In the genomic region with DNA sequence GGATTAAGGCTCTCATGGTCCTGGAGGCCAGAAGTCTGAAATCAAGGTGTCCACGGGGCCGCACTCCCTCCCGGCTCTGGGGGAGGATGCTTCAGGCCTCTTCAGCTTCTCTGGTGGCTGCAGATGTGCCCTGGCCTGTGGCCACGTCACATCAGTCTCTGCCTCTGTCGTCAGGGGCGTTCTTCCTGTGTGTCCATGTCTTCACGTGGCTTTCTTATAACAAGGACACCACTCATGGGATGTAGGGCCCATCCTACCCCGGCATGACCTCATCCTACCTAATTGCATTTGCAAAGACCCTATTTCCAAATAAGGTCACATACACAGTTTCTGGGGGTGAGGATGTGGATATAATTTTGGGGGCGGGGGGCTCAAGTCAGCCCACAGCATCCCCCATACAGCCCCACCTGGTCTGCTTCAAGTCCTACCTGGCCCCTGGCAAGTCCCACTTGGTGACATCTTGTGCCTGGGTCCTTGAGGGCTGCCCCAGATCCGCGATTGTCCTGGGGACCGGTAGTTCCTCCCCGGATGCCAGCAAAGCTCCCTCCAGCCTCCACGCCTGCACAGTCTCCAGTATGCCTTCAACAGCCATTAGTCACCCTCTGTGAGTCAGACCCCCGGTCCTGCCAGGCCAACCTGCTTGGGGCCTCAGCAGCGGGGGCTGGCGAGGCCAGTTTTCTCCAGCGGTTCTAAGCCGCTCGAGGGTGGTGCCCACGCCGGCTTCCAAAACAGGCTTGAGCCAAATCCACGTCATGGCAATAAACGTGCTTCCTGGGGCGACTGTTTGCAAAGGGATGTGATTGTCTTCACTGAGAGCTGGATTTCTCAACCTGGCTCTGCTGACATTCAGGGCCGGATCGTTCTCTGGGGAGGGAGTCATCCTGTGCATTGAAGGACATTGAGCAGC, we compare ENCODE assay signal across 8 cellular contexts. TPM values are rescaled to one million over a fixed set of nuclear protein-coding genes. Genes with fewer than 3 reads are reported as not detected.
DNase-seq lines count a peak whose midpoint lies in the region; ATAC-seq, FAIRE-seq and TF ChIP-seq lines count a peak whose summit lies in the region.

No MANE protein-coding gene starts in this region.

- H3K27me3 ChIP-seq in bronchial epithelial cell (ENCODE audit: control insufficient read depth, insufficient read depth, low read length) (no peaks in the 10 kb centered on the region), stomach (no peaks in the 10 kb centered on the region)

- no peak for TF ChIP-seq POLR2A in stomach (IDR thresholded peaks at IDR 0.05)

- peaks cover 0 to 4% (median 0%) of the 10 kb centered on the region in 4 donors for H3K9me3 ChIP-seq in stomach
- H3K9me3 ChIP-seq in OCI-LY7 (ENCODE audit: low read length): peaks cover 4% of the 10 kb centered on the region; the same call in 1 of the 2 replicates

- DNase-seq in ELF-1 (ENCODE audit: low read depth, low spot score) (peak; percentile 79), NCI-H226 (peak; percentile 98), bronchial epithelial cell (ENCODE audit: low read depth) (peak; percentile 96), left lobe of liver (ENCODE audit: low spot score) (no peak), stomach (peak; percentile 73), OCI-LY7 (ENCODE audit: low spot score) (no peak)

- H3K27ac ChIP-seq in stomach: peak overlapping the region; percentile 66 to 87 (median 84)
- H3K27ac ChIP-seq in OCI-LY7 (ENCODE audit: low read depth, low read length, poor library complexity, severe bottlenecking): no peak overlapping the region

- 47 to 63% (median 54%) methylated on average over 18 to 27 of the region's 27 CpGs for WGBS in stomach, 5 donors

- H4K20me1 ChIP-seq in OCI-LY7 (ENCODE audit: insufficient read depth, low read length): no peaks in the 10 kb centered on the region

- ATAC-seq in left lobe of liver (peak; percentile 20), GM21447 (IDR thresholded peaks at IDR 0.05; ENCODE audit: unreplicated experiment) (no peak), HG02623 (IDR thresholded peaks at IDR 0.05; ENCODE audit: unreplicated experiment) (no peak)

- H3K4me2 ChIP-seq in OCI-LY7 (ENCODE audit: low read length): no peak overlapping the region

- BruUV-seq in OCI-LY7 (replicated peaks; lab: Mats Ljungman, UMichigan): no TSS peak

- H3K36me3 ChIP-seq in bronchial epithelial cell (ENCODE audit: control insufficient read depth, insufficient read depth, low read length) (peaks cover 13% of the 10 kb centered on the region), stomach (peaks cover 5 to 68% (median 57%) of the 10 kb centered on the region in 4 donors), OCI-LY7 (ENCODE audit: insufficient read depth, low read length) (peaks cover 72% of the 10 kb centered on the region)

- peak; percentile 27 for TF ChIP-seq EP300 in stomach (IDR thresholded peaks at IDR 0.05)

- H2AFZ ChIP-seq in OCI-LY7 (ENCODE audit: low read length): no peak overlapping the region

- no peaks in the 10 kb centered on the region for H3K9me2 ChIP-seq in OCI-LY7 (ENCODE audit: insufficient read depth, low read length)

- intact Hi-C loops in stomach (cut with DNase I; ENCODE audit: low total_unique reads): no loop called here
- intact Hi-C loops in OCI-LY7 (cut with micrococcal nuclease; ENCODE audit: unreplicated experiment): no loop called here

- no peak overlapping the region for H3K4me3 ChIP-seq in bronchial epithelial cell (ENCODE audit: low read depth, low read length)
- peak overlapping the region in 1 of 4 donors; percentile 4 for H3K4me3 ChIP-seq in stomach
- H3K4me3 ChIP-seq in OCI-LY7 (ENCODE audit: low read depth, low read length, poor library complexity, severe bottlenecking): no peak overlapping the region

- H3K4me1 ChIP-seq in stomach (peaks cover 20 to 66% (median 30%) of the 10 kb centered on the region in 4 donors), OCI-LY7 (ENCODE audit: insufficient read depth, low read length, poor library complexity, severe bottlenecking) (peaks cover 54% of the 10 kb centered on the region)

- CTCF ChIA-PET in OCI-LY7 (lab: Charles Lee; ENCODE audit: unreplicated experiment): no interaction called here

- TF ChIP-seq CTCF in bronchial epithelial cell (IDR thresholded peaks at IDR 0.05; ENCODE audit: insufficient read depth, low read length, severe bottlenecking) (no peak), stomach (IDR thresholded peaks at IDR 0.05) (no peak), OCI-LY7 (conservative IDR thresholded peaks at IDR 0.05; ENCODE audit: low read length) (no peak)

- H3K79me2 ChIP-seq in OCI-LY7 (ENCODE audit: insufficient read depth, low read depth, low read length): peaks cover 64% of the 10 kb centered on the region; the same call in 1 of the 2 replicates

- peak; percentile 96 for FAIRE-seq in bronchial epithelial cell (lab: Jason Lieb, UNC)

- POLR2A ChIA-PET in OCI-LY7 (lab: Charles Lee): interaction anchor here (0.6 kb wide), 1 partner anchor 69 kb away, joined by 6 read pairs; no protein-coding TSS in a partner anchor

RNA-seq across cellular contexts. Expression of a gene that starts 32.2 kb away (rescaled TPM):
- total RNA-seq in bronchial epithelial cell: 15.5 and 21.9 TPM in 2 replicates
- 28.9 TPM for total RNA-seq in left lobe of liver
- total RNA-seq in stomach: 100 to 1,000 TPM in 3 of 5 donors, 10 to 100 TPM in 2; 43.0 to 265 (median 156) TPM
- 10 to 100 TPM; 30.2 to 35.6 (median 30.6) TPM for polyA plus RNA-seq in stomach
- 74.7 and 84.9 TPM in 2 replicates for total RNA-seq in OCI-LY7 (2014; rRNA removed; shearing (Covaris generic))
- total RNA-seq in OCI-LY7 (2022): 144 and 150 TPM in 2 replicates

RNA-seq across cellular contexts. Expression of a gene that starts 32.5 kb away (rescaled TPM):
- 1.3 and 1.7 TPM in 2 replicates for total RNA-seq in bronchial epithelial cell
- 5.1 TPM for total RNA-seq in left lobe of liver
- total RNA-seq in stomach: 10 to 100 TPM in 1 of 5 donors, 1 to 10 TPM in 3, under 1 TPM in 1; 0.45 to 27.2 (median 8.3) TPM
- 10 to 100 TPM in 1 of 3 donors, 1 to 10 TPM in 2; 9.2 to 11.9 (median 9.4) TPM for polyA plus RNA-seq in stomach
- 47.3 and 50.7 TPM in 2 replicates for total RNA-seq in OCI-LY7 (2014; rRNA removed; shearing (Covaris generic))
- 74.1 and 107 TPM in 2 replicates for total RNA-seq in OCI-LY7 (2022)

Comparison
In these comparisons a context has a peak if more than half of its experiments do, and no peak if none do; other contexts are left out.
1. DNase-seq: peak in ELF-1 (single experiment), NCI-H226 (single experiment), bronchial epithelial cell (single experiment) and stomach (single experiment); none in left lobe of liver (single experiment) and OCI-LY7 (single experiment).